8 cellular contexts compared by ENCODE assay signal in the genomic region with DNA sequence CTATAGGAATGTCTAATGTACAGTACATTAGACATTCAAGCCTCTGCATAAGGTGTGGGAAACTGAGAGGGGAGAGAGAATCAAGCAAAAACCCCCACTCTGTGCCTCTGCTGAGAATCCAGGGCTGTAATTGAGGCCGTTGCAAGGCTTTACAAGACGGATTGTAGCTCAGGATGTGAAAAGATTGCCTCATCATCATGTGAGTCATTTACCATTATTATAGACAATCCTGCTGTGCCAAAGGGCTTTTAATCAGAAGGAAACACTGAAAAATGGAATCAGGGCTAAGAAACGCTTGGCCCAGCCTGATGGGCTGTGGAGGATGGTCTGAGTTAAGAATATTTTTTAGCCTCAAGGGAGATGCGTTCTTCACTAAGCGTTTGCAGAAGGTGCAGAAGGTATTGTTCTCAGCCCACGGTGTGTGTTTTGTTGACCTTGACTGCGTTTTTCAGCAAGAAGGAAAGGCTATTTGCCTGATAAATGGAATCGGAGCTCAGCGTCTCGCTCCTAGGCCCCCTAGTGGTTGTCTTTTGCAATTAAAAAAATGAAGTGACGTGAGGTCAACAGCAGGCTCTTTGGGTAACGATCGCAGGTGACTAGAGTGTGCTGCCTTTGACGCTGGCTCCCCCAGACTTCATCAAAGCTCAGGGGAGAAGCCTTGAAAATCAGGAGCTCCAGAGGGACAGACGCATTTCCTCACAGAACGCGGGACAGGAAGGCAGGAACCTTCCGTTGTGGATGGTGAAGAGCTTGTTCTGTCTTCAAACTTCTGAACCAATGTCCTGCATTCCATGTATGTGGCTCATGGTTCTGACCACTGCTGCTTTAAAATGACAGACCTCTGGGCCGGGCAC. TPM values are rescaled to one million over a fixed set of nuclear protein-coding genes. Genes with fewer than 3 reads are reported as not detected.
DNase-seq lines count a peak whose midpoint lies in the region; ATAC-seq and TF ChIP-seq lines count a peak whose summit lies in the region.

No MANE protein-coding gene starts in this region.

- H4K20me1 ChIP-seq in KMS-11 (ENCODE audit: insufficient read depth): no peaks in the 10 kb centered on the region

- no peaks in the 10 kb centered on the region for H3K9me3 Mint-ChIP-seq in activated T-helper 1 cell treated with anti-CD3 and anti-CD28 coated beads, Interleukin-12 subunit alpha, Interleukin-12 subunit beta, Interleukin-2, Interleukin-4 antibody, amounts not matched to agents 30 ng/mL and 10 ng/mL and 1 ng/mL, durations not matched to agents 14 hours and 24 hours and 36 hours

- H3K4me3 Mint-ChIP-seq in activated T-helper 1 cell treated with anti-CD3 and anti-CD28 coated beads, Interleukin-12 subunit alpha, Interleukin-12 subunit beta, Interleukin-2, Interleukin-4 antibody, amounts not matched to agents 30 ng/mL and 10 ng/mL and 1 ng/mL, durations not matched to agents 14 hours and 24 hours and 36 hours: peak overlapping the region; percentile 83

- TF ChIP-seq CTCF in BE2C (IDR thresholded peaks at IDR 0.05; ENCODE audit: low read depth, low read length) (peak; percentile 83), GM20000 (IDR thresholded peaks at IDR 0.05; ENCODE audit: extremely low read depth, missing control alignments) (peak; percentile 74), KMS-11 (conservative IDR thresholded peaks at IDR 0.05; ENCODE audit: low read depth, low read length) (peak; percentile 86), foreskin keratinocyte (conservative IDR thresholded peaks at IDR 0.05) (peak; percentile 88), ovary (IDR thresholded peaks at IDR 0.05) (peak; percentile 67 to 88 (median 83))

- H3K36me3 Mint-ChIP-seq in activated T-helper 1 cell treated with anti-CD3 and anti-CD28 coated beads, Interleukin-12 subunit alpha, Interleukin-12 subunit beta, Interleukin-2, Interleukin-4 antibody, amounts not matched to agents 30 ng/mL and 10 ng/mL and 1 ng/mL, durations not matched to agents 14 hours and 24 hours and 36 hours (ENCODE audit: low read depth): no peaks in the 10 kb centered on the region

- peak overlapping the region; percentile 76 for H3K4me2 ChIP-seq in KMS-11

- WGBS in ovary, 3 donors: 2 to 9% (median 2%) methylated on average over 19 of the region's 19 CpGs
- 2 to 3% methylated on average over 19 of the region's 19 CpGs for whole genome bisulfite sequencing in aorta, 2 donors

- H3K4me1 Mint-ChIP-seq in activated T-helper 1 cell treated with anti-CD3 and anti-CD28 coated beads, Interleukin-12 subunit alpha, Interleukin-12 subunit beta, Interleukin-2, Interleukin-4 antibody, amounts not matched to agents 30 ng/mL and 10 ng/mL and 1 ng/mL, durations not matched to agents 14 hours and 24 hours and 36 hours (ENCODE audit: low read depth): peaks cover 58% of the 10 kb centered on the region

- H3K9me3 ChIP-seq in BE2C (no peaks in the 10 kb centered on the region), ovary (no peaks in the 10 kb centered on the region), aorta (ENCODE audit: control insufficient read depth, low read length) (no peaks in the 10 kb centered on the region)

- no peak for TF ChIP-seq EP300 in ovary (IDR thresholded peaks at IDR 0.05)

- H3K27ac Mint-ChIP-seq in activated T-helper 1 cell treated with anti-CD3 and anti-CD28 coated beads, Interleukin-12 subunit alpha, Interleukin-12 subunit beta, Interleukin-2, Interleukin-4 antibody, amounts not matched to agents 30 ng/mL and 10 ng/mL and 1 ng/mL, durations not matched to agents 14 hours and 24 hours and 36 hours: peak overlapping the region; percentile 99

- H3K4me3 ChIP-seq in BE2C (ENCODE audit: low read depth, low read length) (peak overlapping the region; percentile 46), KMS-11 (IDR thresholded peaks at IDR 0.05; ENCODE audit: insufficient read depth, low read depth, low read length) (no peak overlapping the region), ovary (peak overlapping the region; percentile 25), aorta (ENCODE audit: low read length in 2 of 2) (peak overlapping the region; percentile 23 to 75)

- peak overlapping the region; percentile 46; the same call in 1 of the 2 replicates for H3K9ac ChIP-seq in KMS-11

- TF ChIP-seq POLR2A in ovary (IDR thresholded peaks at IDR 0.05): no peak

- intact Hi-C loops in activated T-helper 1 cell treated with anti-CD3 and anti-CD28 coated beads, Interleukin-12 subunit alpha, Interleukin-12 subunit beta, Interleukin-2, Interleukin-4 antibody, amounts not matched to agents 30 ng/mL and 10 ng/mL and 1 ng/mL, durations not matched to agents 14 hours and 24 hours and 36 hours (cut with micrococcal nuclease): loop anchor here (1.0 to 10.0 kb wide), 16 partner anchors 8 to 962 kb away; partner anchors contain the start of genes LIAS, PDS5A and RPL9
- intact Hi-C loops in ovary (cut with DNase I) (loop anchor here in 3 of 4 donors (5.0 to 10.0 kb wide), 2 partner anchors 260 to 262 kb away; partner anchors contain the start of gene N4BP2 (in 3 of the 3)), aorta (cut with DNase I) (loop anchor here in 1 of 2 donors (5.0 kb wide), 1 partner anchor 260 kb away; the partner anchor contains the start of gene N4BP2)

- no peaks in the 10 kb centered on the region for H3K27me3 ChIP-seq in BE2C
- no peaks in the 10 kb centered on the region for H3K27me3 ChIP-seq in KMS-11 (ENCODE audit: insufficient read depth, low read depth)
- no peaks in the 10 kb centered on the region for H3K27me3 ChIP-seq in foreskin keratinocyte
- H3K27me3 ChIP-seq in ovary: no peaks in the 10 kb centered on the region
- H3K27me3 ChIP-seq in aorta (ENCODE audit: control insufficient read depth in 1 of 2, insufficient read depth in 2 of 2, low read length in 1 of 2): no peaks in the 10 kb centered on the region

- peak overlapping the region; percentile 66 for H2AFZ ChIP-seq in KMS-11 (ENCODE audit: low read depth)

- no peaks in the 10 kb centered on the region for H3K79me2 ChIP-seq in KMS-11 (ENCODE audit: insufficient read depth, low read depth)

- DNase-seq in BE2C (peak; percentile 54), GM20000 (ENCODE audit: low spot score) (peak; percentile 61), foreskin keratinocyte (peak; percentile 91 to 96), ovary (peak; percentile 46 to 70 (median 60)), aorta (peak in 1 of 2 donors; percentile 58), NCI-H2107 treated with DMSO at 0.1 percent for 48 hours (lab: John Stamatoyannopoulos, UW; ENCODE audit: unreplicated experiment) (no peak)
- DNase-seq in activated T-helper 1 cell treated with anti-CD3 and anti-CD28 coated beads, Interleukin-12 subunit alpha, Interleukin-12 subunit beta, Interleukin-2, Interleukin-4 antibody, amounts not matched to agents 30 ng/mL and 10 ng/mL and 1 ng/mL, durations not matched to agents 14 hours and 24 hours and 36 hours (ENCODE audit: low spot score): peak; percentile 59

- peak overlapping the region; percentile 47 for H3K27ac ChIP-seq in KMS-11
- H3K27ac ChIP-seq in foreskin keratinocyte: peak overlapping the region; percentile 94
- H3K27ac ChIP-seq in ovary: peak overlapping the region in 1 of 2 donors; percentile 52
- H3K27ac ChIP-seq in aorta (ENCODE audit: low read depth in 1 of 2, low read length in 2 of 2): peak overlapping the region in 1 of 2 donors; percentile 62

- H3K36me3 ChIP-seq in BE2C: no peaks in the 10 kb centered on the region
- no peaks in the 10 kb centered on the region for H3K36me3 ChIP-seq in KMS-11 (ENCODE audit: insufficient read depth)
- H3K36me3 ChIP-seq in ovary: no peaks in the 10 kb centered on the region
- no peaks in the 10 kb centered on the region for H3K36me3 ChIP-seq in aorta (ENCODE audit: control insufficient read depth in 1 of 2, insufficient read depth in 2 of 2, low read length in 1 of 2)

- peaks cover 4% of the 10 kb centered on the region; the same call in 1 of the 2 replicates for H3K4me1 ChIP-seq in BE2C
- H3K4me1 ChIP-seq in KMS-11 (ENCODE audit: low read depth, poor library complexity, severe bottlenecking): peaks cover 17% of the 10 kb centered on the region
- peaks cover 20% of the 10 kb centered on the region for H3K4me1 ChIP-seq in foreskin keratinocyte
- peaks cover 3% of the 10 kb centered on the region for H3K4me1 ChIP-seq in ovary (ENCODE audit: insufficient read depth)
- H3K4me1 ChIP-seq in aorta (ENCODE audit: control insufficient read depth in 1 of 2, insufficient read depth in 2 of 2, low read length in 2 of 2): no peaks in the 10 kb centered on the region

- no peaks in the 10 kb centered on the region for H3K27me3 Mint-ChIP-seq in activated T-helper 1 cell treated with anti-CD3 and anti-CD28 coated beads, Interleukin-12 subunit alpha, Interleukin-12 subunit beta, Interleukin-2, Interleukin-4 antibody, amounts not matched to agents 30 ng/mL and 10 ng/mL and 1 ng/mL, durations not matched to agents 14 hours and 24 hours and 36 hours (ENCODE audit: insufficient read depth)

- ATAC-seq in foreskin keratinocyte (peak; percentile 89), aorta (ENCODE audit: low FRiP score) (peak; percentile 91)

RNA-seq across cellular contexts. Expression of gene CHRNA9, which starts 18.1 kb away (rescaled TPM):
- not detected for polyA plus RNA-seq in BE2C (2012; ENCODE audit: insufficient read depth, insufficient read length, low read depth)
- not detected in 2 replicates for total RNA-seq in activated T-helper 1 cell treated with anti-CD3 and anti-CD28 coated beads, Interleukin-12 subunit alpha, Interleukin-12 subunit beta, Interleukin-2, Interleukin-4 antibody, amounts not matched to agents 30 ng/mL and 10 ng/mL and 1 ng/mL, durations not matched to agents 14 hours and 24 hours and 36 hours
- total RNA-seq in foreskin keratinocyte (0.07 TPM in 1 of 2 replicates, not detected in the other), ovary (under 1 TPM in 1 of 7 donors, not detected in 6; 0.13 TPM), aorta (not detected)
- polyA plus RNA-seq in foreskin keratinocyte (0.10 TPM in 1 of 2 replicates, not detected in the other), ovary (not detected), aorta (not detected)
